15 cellular contexts compared by ENCODE assay signal in the genomic region with DNA sequence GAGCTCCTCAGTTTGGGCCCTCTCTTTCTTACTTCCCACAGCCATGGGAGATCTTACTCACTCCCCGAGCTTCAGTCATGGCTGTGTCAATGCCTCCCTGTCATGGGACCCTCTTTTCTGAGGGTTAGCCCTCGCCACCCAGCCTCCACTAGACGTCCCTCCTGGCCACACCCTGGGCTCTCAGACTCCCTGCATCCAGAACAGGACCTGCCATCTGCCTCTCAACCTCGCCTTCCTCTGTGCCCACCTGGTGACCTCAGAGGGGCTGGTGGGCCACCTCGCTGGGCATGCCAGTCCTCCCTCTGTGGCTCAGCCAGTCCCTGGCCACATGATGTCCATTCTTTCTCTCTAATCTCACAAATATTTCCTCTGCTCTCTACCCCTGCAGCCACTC. TPM values are rescaled to one million over a fixed set of nuclear protein-coding genes. Genes with fewer than 3 reads are reported as not detected.
DNase-seq lines count a peak whose midpoint lies in the region; ATAC-seq and TF ChIP-seq lines count a peak whose summit lies in the region.
"Had no signal": no experiment of that assay in that cellular context is flagged by ENCODE, and none has a peak within 500 bp of the region (broad histone marks: within the 10 kb centered on the region; RNA-seq: fewer than 3 reads in every experiment).

No MANE protein-coding gene starts in this region.

- peak overlapping the region in 8 of 11 experiments; percentile 87 to 94 (median 92); a peak in 17 of 22 replicates for H3K27ac ChIP-seq in BLaER1 treated with 17β-estradiol and CSF1 and Interleukin-3, amounts not matched to agents 10 nM and 100 nM
- H3K27ac ChIP-seq in RWPE2 (ENCODE audit: poor library complexity, severe bottlenecking) = no peak overlapping the region
- H3K27ac ChIP-seq: A549 had no signal

- ATAC-seq in RWPE2 (ENCODE audit: low read depth) (no peak), sciatic nerve (no peak), HG02852 (IDR thresholded peaks at IDR 0.05; ENCODE audit: unreplicated experiment) (no peak)
- ATAC-seq: A549, GM12878, GM23338 had no signal

- peaks cover 14 to 67% (median 62%) of the 10 kb centered on the region in 10 experiments for H3K4me1 ChIP-seq in BLaER1 treated with 17β-estradiol and CSF1 and Interleukin-3, amounts not matched to agents 10 nM and 100 nM
- H3K4me1 ChIP-seq in RWPE2 (ENCODE audit: insufficient read depth, poor library complexity, severe bottlenecking) = no peaks in the 10 kb centered on the region
- H3K4me1 ChIP-seq: A549 had no signal

- peaks cover 10% of the 10 kb centered on the region for H3K27me3 Mint-ChIP-seq in nephron progenitor cell (ENCODE audit: low read depth, poor library complexity)
- H3K27me3 Mint-ChIP-seq: CD4-positive, CD25-positive, alpha-beta regulatory T cell had no signal

- no peaks in the 10 kb centered on the region for H3K4me1 Mint-ChIP-seq in nephron progenitor cell
- H3K4me1 Mint-ChIP-seq: GM23338 had no signal

- H3K4me2 ChIP-seq in BLaER1 treated with 17β-estradiol and CSF1 and Interleukin-3, amounts not matched to agents 10 nM and 100 nM = peak overlapping the region in 9 of 11 experiments; percentile 71 to 87 (median 83); a peak in 17 of 22 replicates
- H3K4me2 ChIP-seq: A549, GM23338 had no signal

- H3K9me3 Mint-ChIP-seq in nephron progenitor cell = peaks cover 28% of the 10 kb centered on the region

- intact Hi-C loops in sciatic nerve (cut with DNase I) = no loop called here

- DNase-seq in RWPE2 (ENCODE audit: low spot score) (peak; percentile 23), nephron progenitor cell (no peak), sciatic nerve (ENCODE audit: low spot score) (peak; percentile 40), ACHN (no peak), NCI-H510A treated with DMSO at 0.1 percent for 48 hours (lab: John Stamatoyannopoulos, UW) (no peak), NCI-H82 (lab: John Stamatoyannopoulos, UW) (no peak)
- DNase-seq: DMS 273 treated with DMSO at 0.1 percent for 48 hours, H7, IMR-90 had no signal

- H3K4me3 ChIP-seq in BLaER1 treated with 17β-estradiol and CSF1 and Interleukin-3, amounts not matched to agents 10 nM and 100 nM = peak overlapping the region in 2 of 10 experiments; percentile 9 to 43; a peak in 1 of 20 replicates
- no peak overlapping the region for H3K4me3 ChIP-seq in RWPE2 (ENCODE audit: severe bottlenecking)
- H3K4me3 ChIP-seq: A549, GM12878, GM23338 had no signal

- no peak overlapping the region for H3K4me3 Mint-ChIP-seq in nephron progenitor cell
- H3K4me3 Mint-ChIP-seq: CD4-positive, CD25-positive, alpha-beta regulatory T cell; GM23338 had no signal

- no peaks in the 10 kb centered on the region for H3K36me3 Mint-ChIP-seq in nephron progenitor cell (ENCODE audit: low read depth)

- H3K27me3 ChIP-seq in BLaER1 treated with 17β-estradiol and CSF1 and Interleukin-3, amounts not matched to agents 10 nM and 100 nM = no peaks in the 10 kb centered on the region
- no peaks in the 10 kb centered on the region for H3K27me3 ChIP-seq in RWPE2 (ENCODE audit: insufficient read depth, poor library complexity, severe bottlenecking)

- H4K20me1 ChIP-seq in BLaER1 treated with 17β-estradiol and CSF1 and Interleukin-3, amounts not matched to agents 10 nM and 100 nM = no peaks in the 10 kb centered on the region

- peak overlapping the region in 6 of 11 experiments; percentile 17 to 83 (median 80); a peak in 10 of 22 replicates for H3K9ac ChIP-seq in BLaER1 treated with 17β-estradiol and CSF1 and Interleukin-3, amounts not matched to agents 10 nM and 100 nM

- TF ChIP-seq CTCF in RWPE2 (IDR thresholded peaks at IDR 0.05; ENCODE audit: poor library complexity, severe bottlenecking) (no peak), nephron progenitor cell (IDR thresholded peaks at IDR 0.05) (no peak)

- H3K36me3 ChIP-seq in BLaER1 treated with 17β-estradiol and CSF1 and Interleukin-3, amounts not matched to agents 10 nM and 100 nM = peaks cover 0 to 22% (median 18%) of the 10 kb centered on the region in 11 experiments; a peak in 14 of 22 replicates
- H3K36me3 ChIP-seq in RWPE2 (ENCODE audit: low read depth) = no peaks in the 10 kb centered on the region

- in situ Hi-C loops in ACHN (cut with HindIII; ENCODE audit: low pct_ligation_motif_present, low pct_unique_long_range_greater_than_20kb, low sequenced_read_pairs) = no loop called here

- H3K27ac Mint-ChIP-seq in nephron progenitor cell = peak overlapping the region; percentile 66
- H3K27ac Mint-ChIP-seq: GM23338 had no signal

- peaks cover 34 to 59% (median 44%) of the 10 kb centered on the region in 11 experiments for H3K9me3 ChIP-seq in BLaER1 treated with 17β-estradiol and CSF1 and Interleukin-3, amounts not matched to agents 10 nM and 100 nM (replicated peaks in 1 of 11)
- no peaks in the 10 kb centered on the region for H3K9me3 ChIP-seq in RWPE2 (ENCODE audit: severe bottlenecking)

RNA-seq across cellular contexts. Expression of gene MED9, which starts 54.6 kb away (rescaled TPM):
- total RNA-seq in sciatic nerve = 13.7 TPM

Comparison
In these comparisons a context has a peak if more than half of its experiments do, and no peak if none do; other contexts are left out.
1. DNase-seq: peak in RWPE2 (single experiment) and sciatic nerve (single experiment); none in nephron progenitor cell (single experiment), ACHN (single experiment), NCI-H510A treated with DMSO at 0.1 percent for 48 hours (single experiment) and NCI-H82 (single experiment).